Comparison of ENCODE assay signal across 12 cellular contexts in the genomic region with DNA sequence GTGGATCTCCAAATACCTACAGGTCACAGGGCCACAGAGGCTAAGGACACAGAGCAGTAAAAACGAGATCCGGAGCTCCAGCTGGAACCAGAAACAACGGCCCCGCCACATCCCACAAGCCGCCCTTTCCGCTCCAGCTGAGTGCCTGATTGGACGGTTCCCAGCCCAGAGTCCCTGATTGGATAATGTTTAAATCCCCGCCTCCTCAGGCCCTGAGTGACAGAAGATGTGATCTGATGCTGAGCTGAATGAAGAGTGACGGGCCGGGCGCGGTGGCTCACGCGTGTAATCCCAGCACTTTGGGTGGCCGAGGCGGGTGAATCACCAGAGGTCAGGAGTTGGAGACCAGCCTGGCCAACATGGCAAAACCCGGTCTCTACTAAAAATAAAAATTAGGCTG. TPM values are rescaled to one million over a fixed set of nuclear protein-coding genes. Genes with fewer than 3 reads are reported as not detected.
DNase-seq lines count a peak whose midpoint lies in the region; ATAC-seq and TF ChIP-seq lines count a peak whose summit lies in the region.
"Had no signal": no experiment of that assay in that cellular context is flagged by ENCODE, and none has a peak within 500 bp of the region (broad histone marks: within the 10 kb centered on the region; RNA-seq: fewer than 3 reads in every experiment).

A gene (minus strand): TSS at position 101 of the 400 bp plus-strand sequence. CDS start 135 bp downstream, outside the sequence.

- H3K36me3 ChIP-seq in right lobe of liver (no peaks in the 10 kb centered on the region), HAP-1 (replicated peaks) (no peaks in the 10 kb centered on the region)
- H3K36me3 ChIP-seq: MG63 had no signal

- H3K9me3 Mint-ChIP-seq in central memory CD8-positive, alpha-beta T cell: peaks cover 11% of the 10 kb centered on the region

- no peaks in the 10 kb centered on the region for H3K27me3 Mint-ChIP-seq in central memory CD8-positive, alpha-beta T cell

- H3K27me3 ChIP-seq in right lobe of liver (no peaks in the 10 kb centered on the region), HAP-1 (ENCODE audit: low read depth) (no peaks in the 10 kb centered on the region)
- H3K27me3 ChIP-seq: MG63 had no signal

- no peaks in the 10 kb centered on the region for H3K4me1 Mint-ChIP-seq in central memory CD8-positive, alpha-beta T cell
- H3K4me1 Mint-ChIP-seq: activated naive CD4-positive, alpha-beta T cell treated with anti-CD3 and anti-CD28 coated beads, Interleukin-2, amount 50 U/mL, for 24 hours; WTC11 had no signal

- in situ Hi-C loops in HAP-1 (cut with MboI; ENCODE audit: low sequenced_read_pairs): no loop called here

- H3K36me3 Mint-ChIP-seq in central memory CD8-positive, alpha-beta T cell (ENCODE audit: insufficient read depth): peaks cover 2% of the 10 kb centered on the region

- WGBS in right lobe of liver (ENCODE audit: insufficient coverage, low coverage, low lambda C conversion rate, missing lambda C conversion rate): 13% methylated on average over 8 of the region's 17 CpGs

- H3K4me3 Mint-ChIP-seq in central memory CD8-positive, alpha-beta T cell: peak within 1 kb of the TSS; percentile 45
- H3K4me3 Mint-ChIP-seq: activated naive CD4-positive, alpha-beta T cell treated with anti-CD3 and anti-CD28 coated beads, Interleukin-2, amount 50 U/mL, for 24 hours; WTC11 had no signal

- peak; percentile 52 for DNase-seq in NCI-H2227 (lab: John Stamatoyannopoulos, UW; ENCODE audit: unreplicated experiment)
- DNase-seq in central memory CD8-positive, alpha-beta T cell (ENCODE audit: low spot score in 2 of 2): no peak
- peak; percentile 23 to 58 (median 51) for DNase-seq in right lobe of liver
- DNase-seq in stromal cell of bone marrow (ENCODE audit: low read depth): peak; percentile 0
- DNase-seq in ecto neural progenitor cell (ENCODE audit: low spot score): no peak
- DNase-seq in HAP-1 (ENCODE audit: low spot score in 2 of 2): no peak
- DNase-seq: islet precursor cell, MG63 had no signal

- TF ChIP-seq CTCF in right lobe of liver (IDR thresholded peaks at IDR 0.05): no peak

- no peak for ATAC-seq in central memory CD8-positive, alpha-beta T cell (replicated peaks; ENCODE audit: extremely low read depth, poor library complexity, severe bottlenecking)
- ATAC-seq in right lobe of liver: peak; percentile 65 to 86 (median 72)
- no peak for ATAC-seq in HG03039 (IDR thresholded peaks at IDR 0.05; ENCODE audit: unreplicated experiment)
- no peak for ATAC-seq in GM18519 (IDR thresholded peaks at IDR 0.05; ENCODE audit: low FRiP score, unreplicated experiment)
- ATAC-seq: WTC11 had no signal

- TF ChIP-seq POLR2A in right lobe of liver (IDR thresholded peaks at IDR 0.05): no peak

- H3K4me1 ChIP-seq in right lobe of liver (no peaks in the 10 kb centered on the region), HAP-1 (no peaks in the 10 kb centered on the region)

- H3K27ac Mint-ChIP-seq in central memory CD8-positive, alpha-beta T cell (ENCODE audit: low read depth): no peak within 1 kb of the TSS
- H3K27ac Mint-ChIP-seq: activated naive CD4-positive, alpha-beta T cell treated with anti-CD3 and anti-CD28 coated beads, Interleukin-2, amount 50 U/mL, for 24 hours; WTC11 had no signal

- H3K4me3 ChIP-seq in right lobe of liver: peak within 1 kb of the TSS in 2 of 3 donors; percentile 5 to 12
- H3K4me3 ChIP-seq in HAP-1: no peak within 1 kb of the TSS
- H3K4me3 ChIP-seq: MG63 had no signal

- intact Hi-C loops in right lobe of liver (cut with DNase I): no loop called here

- H3K9me3 ChIP-seq in right lobe of liver (no peaks in the 10 kb centered on the region), HAP-1 (no peaks in the 10 kb centered on the region)
- H3K9me3 ChIP-seq: MG63 had no signal

- H3K27ac ChIP-seq in right lobe of liver: no peak within 1 kb of the TSS

RNA-seq across cellular contexts. Expression of the gene that starts here (rescaled TPM):
- total RNA-seq in right lobe of liver: under 1 TPM in 3 of 6 experiments, not detected in 3; 0.02 to 0.07 (median 0.04) TPM
- total RNA-seq: WTC11 had no signal

Comparison
In these comparisons a context has a peak if more than half of its experiments do, and no peak if none do; other contexts are left out.
1. Peak in DNase-seq, ATAC-seq and H3K4me3 ChIP-seq in right lobe of liver; RNA of the gene not detected or under 1 TPM.
2. DNase-seq: peak in NCI-H2227 (single experiment) and stromal cell of bone marrow (single experiment); none in central memory CD8-positive, alpha-beta T cell (0 of 2), ecto neural progenitor cell (single experiment) and HAP-1 (0 of 2).